Comparison of ENCODE assay signal across 9 cellular contexts in genomic region chr14:101839236-101839635, GRCh38.
DNase-seq lines count a peak whose midpoint lies in the region; ATAC-seq and TF ChIP-seq lines count a peak whose summit lies in the region.
"Had no signal": no experiment of that assay in that cellular context is flagged by ENCODE, and none has a peak within 500 bp of the region (broad histone marks: within the 10 kb centered on the region; RNA-seq: fewer than 3 reads in every experiment).

No MANE protein-coding gene starts in this region.

- DNase-seq in stimulated activated CD4-positive, alpha-beta T cell treated with anti-CD3 and anti-CD28 coated beads, Interleukin-15, amount 100 ng/mL, for 24 hours, result peak; percentile 64
- no peak for DNase-seq in stimulated activated CD4-positive, alpha-beta T cell treated with anti-CD3 and anti-CD28 coated beads, Interleukin-2, amount 100 ng/mL, for 24 hours
- peak; percentile 45 for DNase-seq in activated T-helper 2 cell treated with anti-CD3 and anti-CD28 coated beads, Interferon-gamma antibody, Interleukin-2, Interleukin-4, amounts not matched to agents 10 μg/mL and 5 μg/mL and 100 μg/mL, durations not matched to agents 14 hours and 24 hours and 36 hours (ENCODE audit: low spot score)
- DNase-seq in thyroid gland (peak; percentile 70 to 79), foreskin fibroblast (no peak), SW 1271 (lab: John Stamatoyannopoulos, UW) (no peak), tibial nerve (ENCODE audit: low spot score in 2 of 2) (no peak)

- no peaks in the 10 kb centered on the region for H3K27me3 Mint-ChIP-seq in activated T-helper 2 cell treated with anti-CD3 and anti-CD28 coated beads, Interferon-gamma antibody, Interleukin-2, Interleukin-4, amounts not matched to agents 10 μg/mL and 5 μg/mL and 100 μg/mL, durations not matched to agents 14 hours and 24 hours and 36 hours (ENCODE audit: low read depth)

- no peak for TF ChIP-seq EP300 in tibial nerve (IDR thresholded peaks at IDR 0.05)

- 41 to 44% methylated on average over 11 of the region's 11 CpGs for WGBS in thyroid gland, 2 donors
- WGBS in tibial nerve, 2 donors, result 85 to 88% methylated on average over 11 of the region's 11 CpGs

- H3K4me1 Mint-ChIP-seq in activated T-helper 2 cell treated with anti-CD3 and anti-CD28 coated beads, Interferon-gamma antibody, Interleukin-2, Interleukin-4, amounts not matched to agents 10 μg/mL and 5 μg/mL and 100 μg/mL, durations not matched to agents 14 hours and 24 hours and 36 hours (ENCODE audit: low read depth), result peaks cover 76% of the 10 kb centered on the region

- intact Hi-C loops in activated T-helper 2 cell treated with anti-CD3 and anti-CD28 coated beads, Interferon-gamma antibody, Interleukin-2, Interleukin-4, amounts not matched to agents 10 μg/mL and 5 μg/mL and 100 μg/mL, durations not matched to agents 14 hours and 24 hours and 36 hours (cut with micrococcal nuclease), result no loop called here
- intact Hi-C loops in thyroid gland (cut with DNase I), result no loop called here

- no peak overlapping the region for H3K4me3 ChIP-seq in thyroid gland (replicated peaks in 1 of 3)
- no peak overlapping the region for H3K4me3 ChIP-seq in foreskin fibroblast (ENCODE audit: low read depth in 1 of 2, low read length in 2 of 2)
- H3K4me3 ChIP-seq in tibial nerve, result no peak overlapping the region
- H3K4me3 ChIP-seq: lung had no signal

- H3K9me3 ChIP-seq in thyroid gland, result no peaks in the 10 kb centered on the region
- no peaks in the 10 kb centered on the region for H3K9me3 ChIP-seq in tibial nerve

- peak overlapping the region; percentile 58 for H3K4me3 Mint-ChIP-seq in activated T-helper 2 cell treated with anti-CD3 and anti-CD28 coated beads, Interferon-gamma antibody, Interleukin-2, Interleukin-4, amounts not matched to agents 10 μg/mL and 5 μg/mL and 100 μg/mL, durations not matched to agents 14 hours and 24 hours and 36 hours (ENCODE audit: low read depth)

- peak overlapping the region; percentile 41 to 74 (median 68) for H3K27ac ChIP-seq in thyroid gland
- no peak overlapping the region for H3K27ac ChIP-seq in tibial nerve

- no peaks in the 10 kb centered on the region for H3K9me3 Mint-ChIP-seq in activated T-helper 2 cell treated with anti-CD3 and anti-CD28 coated beads, Interferon-gamma antibody, Interleukin-2, Interleukin-4, amounts not matched to agents 10 μg/mL and 5 μg/mL and 100 μg/mL, durations not matched to agents 14 hours and 24 hours and 36 hours

- H3K36me3 Mint-ChIP-seq in activated T-helper 2 cell treated with anti-CD3 and anti-CD28 coated beads, Interferon-gamma antibody, Interleukin-2, Interleukin-4, amounts not matched to agents 10 μg/mL and 5 μg/mL and 100 μg/mL, durations not matched to agents 14 hours and 24 hours and 36 hours (ENCODE audit: low read depth), result peaks cover 44% of the 10 kb centered on the region

- H3K27me3 ChIP-seq in thyroid gland (no peaks in the 10 kb centered on the region), tibial nerve (no peaks in the 10 kb centered on the region)

- peaks cover 54 to 78% of the 10 kb centered on the region in 2 donors for H3K4me1 ChIP-seq in thyroid gland
- H3K4me1 ChIP-seq in tibial nerve, result peaks cover 3 to 41% (median 33%) of the 10 kb centered on the region in 4 donors

- no peak for TF ChIP-seq POLR2A in thyroid gland (IDR thresholded peaks at IDR 0.05)
- TF ChIP-seq POLR2A in tibial nerve (IDR thresholded peaks at IDR 0.05), result no peak

- peak overlapping the region; percentile 87 for H3K27ac Mint-ChIP-seq in activated T-helper 2 cell treated with anti-CD3 and anti-CD28 coated beads, Interferon-gamma antibody, Interleukin-2, Interleukin-4, amounts not matched to agents 10 μg/mL and 5 μg/mL and 100 μg/mL, durations not matched to agents 14 hours and 24 hours and 36 hours

- ATAC-seq in HG03354 (IDR thresholded peaks at IDR 0.05; ENCODE audit: poor library complexity, severe bottlenecking, unreplicated experiment), result peak; percentile 66

- TF ChIP-seq CTCF in thyroid gland (IDR thresholded peaks at IDR 0.05) (no peak), foreskin fibroblast (IDR thresholded peaks at IDR 0.05; ENCODE audit: low read depth, low read length) (no peak), tibial nerve (IDR thresholded peaks at IDR 0.05) (no peak)

- H3K36me3 ChIP-seq in thyroid gland (no peaks in the 10 kb centered on the region), tibial nerve (peaks cover 0 to 2% (median 0%) of the 10 kb centered on the region in 3 donors)

Comparison
In these comparisons a context has a peak if more than half of its experiments do, and no peak if none do; other contexts are left out.
1. DNase-seq: peak in stimulated activated CD4-positive, alpha-beta T cell treated with anti-CD3 and anti-CD28 coated beads, Interleukin-15, amount 100 ng/mL, for 24 hours (single experiment), activated T-helper 2 cell treated with anti-CD3 and anti-CD28 coated beads, Interferon-gamma antibody, Interleukin-2, Interleukin-4, amounts not matched to agents 10 μg/mL and 5 μg/mL and 100 μg/mL, durations not matched to agents 14 hours and 24 hours and 36 hours (single experiment) and thyroid gland (2 of 2); none in stimulated activated CD4-positive, alpha-beta T cell treated with anti-CD3 and anti-CD28 coated beads, Interleukin-2, amount 100 ng/mL, for 24 hours (0 of 2), foreskin fibroblast (0 of 2), SW 1271 (0 of 2) and tibial nerve (0 of 2).
2. H3K27ac ChIP-seq: peak in thyroid gland (3 of 3); none in tibial nerve (0 of 4).